24 cellular contexts compared by ENCODE assay signal in genomic region chr13:76153239-76153638, GRCh38.
"Had no signal": no experiment of that assay in that cellular context is flagged by ENCODE, and none has a peak within 500 bp of the region (broad histone marks: within the 10 kb centered on the region; RNA-seq: fewer than 3 reads in every experiment).

No MANE protein-coding gene starts in this region.

- H3K4me1 ChIP-seq: stomach, suprapubic skin, testis, thyroid gland, tibial nerve, transverse colon, upper lobe of left lung, upper lobe of right lung, uterus, vagina had no signal

- H3K9me3 ChIP-seq: stomach, suprapubic skin, testis, thoracic aorta, thyroid gland, tibial artery, tibial nerve, transverse colon, upper lobe of left lung, upper lobe of right lung, uterus, vagina had no signal

- H3K36me3 ChIP-seq: stomach, suprapubic skin, thoracic aorta, thyroid gland, tibial artery, tibial nerve, transverse colon, upper lobe of left lung, upper lobe of right lung, uterus, vagina had no signal

- H3K4me3 ChIP-seq: stomach, suprapubic skin, testis, thoracic aorta, thyroid gland, tibial artery, tibial nerve, transverse colon, upper lobe of left lung, upper lobe of right lung, uterus, vagina had no signal

- H3K27ac ChIP-seq: stomach, suprapubic skin, testis, thoracic aorta, thyroid gland, tibial artery, tibial nerve, transverse colon, upper lobe of left lung, upper lobe of right lung, uterus, vagina had no signal

- ATAC-seq: stimulated activated effector memory CD8-positive, alpha-beta T cell treated with anti-CD3 and anti-CD28 coated beads, Interleukin-12 subunit alpha, Interleukin-12 subunit beta, amount 100 ng/mL, for 72 hours; stimulated activated naive B cell treated with anti-CD40 and anti-IgM and Interleukin-4, amounts not matched to agents 10 μg/mL and 1 μg/mL and 100 μg/mL, for 72 hours; stimulated activated naive CD8-positive, alpha-beta T cell treated with anti-CD3 and anti-CD28 coated beads, Interleukin-15, amount 100 ng/mL, for 72 hours; stimulated activated naive CD8-positive, alpha-beta T cell treated with anti-CD3 and anti-CD28 coated beads, Interleukin-15, Interleukin-2, amounts not matched to agents 100 U/mL and 50 U/mL, for 24 hours; upper lobe of right lung had no signal

- H3K27me3 ChIP-seq: stomach, suprapubic skin, testis, thyroid gland, tibial artery, tibial nerve, transverse colon, upper lobe of left lung, upper lobe of right lung, uterus, vagina had no signal

- DNase-seq: stimulated activated CD4-positive, alpha-beta T cell treated with anti-CD3 and anti-CD28 coated beads, Interleukin-2, amount 100 ng/mL, for 48 hours; stimulated activated CD4-positive, alpha-beta T cell treated with anti-CD3 and anti-CD28 coated beads, Interleukin-4, amount 100 ng/mL, for 1 hour; stimulated activated CD4-positive, alpha-beta T cell treated with anti-CD3 and anti-CD28 coated beads, Interleukin-4, amount 100 ng/mL, for 24 hours; stimulated activated CD4-positive, alpha-beta T cell treated with anti-CD3 and anti-CD28 coated beads, Interleukin-4, amount 100 ng/mL, for 4 hours; stimulated activated CD8-positive, alpha-beta memory T cell treated with anti-CD3 and anti-CD28 coated beads, Interleukin-4, amount 100 ng/mL, for 48 hours; stimulated activated naive B cell treated with anti-CD40 and anti-IgM and Interleukin-4, amounts not matched to agents 10 μg/mL and 1 μg/mL and 100 μg/mL, for 72 hours; stimulated activated naive CD4-positive, alpha-beta T cell; stimulated activated naive CD4-positive, alpha-beta T cell treated with Interleukin-2 at 50 U/mL for 16 hours; stimulated activated naive CD8-positive, alpha-beta T cell treated with anti-CD3 and anti-CD28 coated beads, Interleukin-15, amount 100 ng/mL, for 72 hours; stimulated activated naive CD8-positive, alpha-beta T cell treated with anti-CD3 and anti-CD28 coated beads, Interleukin-15, Interleukin-2, amounts not matched to agents 100 U/mL and 50 U/mL, for 24 hours; stomach; testis; thyroid gland; tibial artery; transverse colon; trophoblast cell; upper lobe of left lung; upper lobe of right lung; uterus had no signal
